8 cellular contexts compared by ENCODE assay signal in genomic region chr21:46459356-46460112, GRCh38. TPM values are rescaled to one million over a fixed set of nuclear protein-coding genes. Genes with fewer than 3 reads are reported as not detected.
DNase-seq lines count a peak whose midpoint lies in the region; ATAC-seq, FAIRE-seq and TF ChIP-seq lines count a peak whose summit lies in the region.

No MANE protein-coding gene starts in this region.

- intact Hi-C loops in PC-3 (cut with micrococcal nuclease), result no loop called here
- intact Hi-C loops in GM12878 (cut with micrococcal nuclease; ENCODE audit: unreplicated experiment), result loop anchor here (2.0 to 5.0 kb wide), 2 partner anchors 45 to 137 kb away; partner anchors contain the start of genes C21orf58 and PCNT

- H3K9me2 ChIP-seq in PC-3 (replicated peaks; ENCODE audit: low read length), result no peaks in the 10 kb centered on the region

- H2AFZ ChIP-seq in PC-3 (ENCODE audit: low read length) (peak overlapping the region; percentile 69), GM12878 (ENCODE audit: control insufficient read depth, low read depth, low read length) (peak overlapping the region; percentile 63)

- FAIRE-seq in GM12878 (lab: Jason Lieb, UNC), result no peak

- H4K20me1 ChIP-seq in PC-3 (ENCODE audit: low read length) (no peaks in the 10 kb centered on the region), GM12878 (ENCODE audit: control insufficient read depth, insufficient read depth) (no peaks in the 10 kb centered on the region)

- 1% methylated on average over 14 of the region's 41 CpGs for WGBS in GM12878 (ENCODE audit: insufficient coverage, insufficient replicate concordance, low lambda C conversion rate, missing lambda C conversion rate)

- SMC1A ChIA-PET in GM12878 (lab: Charles Lee; ENCODE audit: uncharacterized antibody, unreplicated experiment), result interaction anchor here (1.4 to 4.4 kb wide), 3 partner anchors 12 to 148 kb away, joined by 4 to 16 read pairs (median 7); no protein-coding TSS in a partner anchor

- H3K27ac ChIP-seq in PC-3 (ENCODE audit: low read length) (no peak overlapping the region), GM12878 (ENCODE audit: control insufficient read depth, insufficient read depth) (peak overlapping the region; percentile 44; the same call in 1 of the 2 replicates)

- TF ChIP-seq CTCF in GM12864 (IDR thresholded peaks at IDR 0.05; ENCODE audit: low read depth, low read length, missing control alignments), result no peak
- TF ChIP-seq CTCF in PC-3 (conservative IDR thresholded peaks at IDR 0.05; ENCODE audit: low read depth, low read length), result no peak
- no peak for TF ChIP-seq CTCF in GM12878 (IDR thresholded peaks at IDR 0.05 in 2 of 3, conservative IDR thresholded peaks at IDR 0.05 in 1 of 3; ENCODE audit: control insufficient read depth in 2 of 3, extremely low read depth in 1 of 3, insufficient read depth in 1 of 3, low read depth in 3 of 3, low read length in 3 of 3)

- no peaks in the 10 kb centered on the region for H3F3A ChIP-seq in PC-3 (ENCODE audit: low read length, unreplicated experiment)

- H3K79me2 ChIP-seq in PC-3 (ENCODE audit: low read length), result peaks cover 86% of the 10 kb centered on the region
- peaks cover 49% of the 10 kb centered on the region for H3K79me2 ChIP-seq in GM12878 (ENCODE audit: control insufficient read depth, insufficient read depth, low read length)

- CTCF ChIA-PET in PC-3 (lab: Charles Lee), result no interaction called here
- CTCF ChIA-PET in GM12878 (lab: Yijun Ruan, JAX), result interaction anchor here (1.0 kb wide), 1 partner anchor 202 kb away, joined by 3 read pairs; no protein-coding TSS in a partner anchor

- ATAC-seq in PC-3 (peak; percentile 10), GM12878 (no peak), HG03354 (IDR thresholded peaks at IDR 0.05; ENCODE audit: poor library complexity, severe bottlenecking, unreplicated experiment) (no peak), HG02798 (IDR thresholded peaks at IDR 0.05; ENCODE audit: poor library complexity, unreplicated experiment) (no peak), HG03439 (IDR thresholded peaks at IDR 0.05; ENCODE audit: unreplicated experiment) (no peak)

- H3K9me3 ChIP-seq in PC-3 (ENCODE audit: low read length), result no peaks in the 10 kb centered on the region
- no peaks in the 10 kb centered on the region for H3K9me3 ChIP-seq in GM12878 (replicated peaks; ENCODE audit: control insufficient read depth, insufficient read depth, low read length)
- no peaks in the 10 kb centered on the region for H3K9me3 ChIP-seq in skeletal muscle satellite cell (replicated peaks; ENCODE audit: low read length)

- H3K4me3 ChIP-seq in GM12864 (ENCODE audit: low read depth, low read length) (peak overlapping the region; percentile 82), PC-3 (ENCODE audit: low read length) (peak overlapping the region; percentile 89), GM12878 (peak overlapping the region; percentile 87), skeletal muscle satellite cell (ENCODE audit: low read length) (peak overlapping the region; percentile 95)

- RAD21 ChIA-PET in GM12878 (lab: Charles Lee; ENCODE audit: unreplicated experiment), result interaction anchor here (0.8 to 1.5 kb wide), 4 partner anchors 45 to 180 kb away, joined by 3 to 5 read pairs (median 3); partner anchors contain the start of gene YBEY

- peak overlapping the region; percentile 98 for H3K4me2 ChIP-seq in PC-3 (ENCODE audit: low read length)
- H3K4me2 ChIP-seq in GM12878 (ENCODE audit: control insufficient read depth, insufficient read depth), result peak overlapping the region; percentile 93
- peak overlapping the region; percentile 89 for H3K4me2 ChIP-seq in skeletal muscle satellite cell (ENCODE audit: low read length)

- no peaks in the 10 kb centered on the region for H3K27me3 ChIP-seq in PC-3 (ENCODE audit: low read length)
- H3K27me3 ChIP-seq in GM12878 (replicated peaks in 1 of 2; ENCODE audit: control insufficient read depth in 2 of 2, insufficient read depth in 2 of 2, low read length in 1 of 2), result no peaks in the 10 kb centered on the region
- H3K27me3 ChIP-seq in skeletal muscle satellite cell (ENCODE audit: control insufficient read depth, insufficient read depth, low read length), result no peaks in the 10 kb centered on the region

- TF ChIP-seq POLR2A in GM12878 (IDR thresholded peaks at IDR 0.05; ENCODE audit: low read depth, low read length), result no peak

- peaks cover 28% of the 10 kb centered on the region for H3K4me1 ChIP-seq in PC-3 (ENCODE audit: insufficient read depth, low read length)
- H3K4me1 ChIP-seq in GM12878 (ENCODE audit: control insufficient read depth, insufficient read depth, low read length), result no peaks in the 10 kb centered on the region
- peaks cover 36% of the 10 kb centered on the region for H3K4me1 ChIP-seq in skeletal muscle satellite cell (ENCODE audit: control insufficient read depth, insufficient read depth, low read length)

- in situ Hi-C loops in GM12878 (cut with MboI), result loop anchor here (5.0 kb wide), 1 partner anchor 53 kb away; no protein-coding TSS in a partner anchor

- no TSS peak for BruUV-seq in PC-3 (replicated peaks; lab: Mats Ljungman, UMichigan)
- no TSS peak for BruUV-seq in GM12878 (replicated peaks; lab: Mats Ljungman, UMichigan)

- TF ChIP-seq RAD21 in GM12878 (IDR thresholded peaks at IDR 0.05; ENCODE audit: insufficient read depth, low read depth, low read length), result no peak

- POLR2A ChIA-PET in PC-3 (lab: Charles Lee; ENCODE audit: unreplicated experiment) (interaction anchor here (0.6 to 0.9 kb wide), 2 partner anchors 41 to 87 kb away, joined by 3 to 4 read pairs; no protein-coding TSS in a partner anchor), GM12878 (lab: Charles Lee) (interaction anchor here (0.6 to 2.0 kb wide), 3 partner anchors 45 to 175 kb away, joined by 3 to 6 read pairs (median 3); no protein-coding TSS in a partner anchor)

- peaks cover 12% of the 10 kb centered on the region; the same call in 1 of the 2 replicates for H3K36me3 ChIP-seq in PC-3 (ENCODE audit: low read depth, low read length)
- peaks cover 0 to 6% of the 10 kb centered on the region in 2 experiments; a peak in 1 of 4 replicates for H3K36me3 ChIP-seq in GM12878 (ENCODE audit: control insufficient read depth in 2 of 2, insufficient read depth in 2 of 2, low read length in 1 of 2)
- H3K36me3 ChIP-seq in skeletal muscle satellite cell (ENCODE audit: insufficient read depth, low read length), result peaks cover 5% of the 10 kb centered on the region

- H3K9ac ChIP-seq in PC-3 (ENCODE audit: low read length) (peak overlapping the region; percentile 79), GM12878 (ENCODE audit: control insufficient read depth, insufficient read depth, low read length) (peak overlapping the region; percentile 79), skeletal muscle satellite cell (ENCODE audit: low read depth, low read length) (peak overlapping the region; percentile 85)

- no peak for DNase-seq in GM12864 (ENCODE audit: low read depth)
- DNase-seq in PC-3, result peak; percentile 49
- DNase-seq in GM12878 (ENCODE audit: low read depth, low spot score), result no peak
- DNase-seq in iPS-NIHi7 (ENCODE audit: extremely low spot score), result peak; percentile 39

- TF ChIP-seq EP300 in GM12878 (IDR thresholded peaks at IDR 0.05; ENCODE audit: borderline replicate concordance in 1 of 2, control insufficient read depth in 1 of 2, low read depth in 2 of 2, low read length in 2 of 2), result no peak

TF ChIP-seq in GM12878, 131 proteins besides CTCF, POLR2A, EP300 and RAD21 (continues in another document):
- no peak for TF ChIP-seq FOXK2 (IDR thresholded peaks at IDR 0.05)
- TF ChIP-seq, protein P1, sequence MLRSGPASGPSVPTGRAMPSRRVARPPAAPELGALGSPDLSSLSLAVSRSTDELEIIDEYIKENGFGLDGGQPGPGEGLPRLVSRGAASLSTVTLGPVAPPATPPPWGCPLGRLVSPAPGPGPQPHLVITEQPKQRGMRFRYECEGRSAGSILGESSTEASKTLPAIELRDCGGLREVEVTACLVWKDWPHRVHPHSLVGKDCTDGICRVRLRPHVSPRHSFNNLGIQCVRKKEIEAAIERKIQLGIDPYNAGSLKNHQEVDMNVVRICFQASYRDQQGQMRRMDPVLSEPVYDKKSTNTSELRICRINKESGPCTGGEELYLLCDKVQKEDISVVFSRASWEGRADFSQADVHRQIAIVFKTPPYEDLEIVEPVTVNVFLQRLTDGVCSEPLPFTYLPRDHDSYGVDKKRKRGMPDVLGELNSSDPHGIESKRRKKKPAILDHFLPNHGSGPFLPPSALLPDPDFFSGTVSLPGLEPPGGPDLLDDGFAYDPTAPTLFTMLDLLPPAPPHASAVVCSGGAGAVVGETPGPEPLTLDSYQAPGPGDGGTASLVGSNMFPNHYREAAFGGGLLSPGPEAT (IDR thresholded peaks at IDR 0.05; ENCODE audit: low read depth), result 0 out of 2 replicates have a peak, but pooled peaks have one; percentile 18
- no peak for TF ChIP-seq PAX8 (IDR thresholded peaks at IDR 0.05)
- TF ChIP-seq NR2C1 (IDR thresholded peaks at IDR 0.05), result no peak
- no peak for TF ChIP-seq CBFB (IDR thresholded peaks at IDR 0.05; ENCODE audit: low read depth)

RNA-seq across cellular contexts. Expression of gene DIP2A, which starts 0.8 kb away (rescaled TPM):
- total RNA-seq in PC-3 (2014; rRNA removed), result 23.7 and 33.6 TPM in 2 replicates
- total RNA-seq in GM12878 (2013; cell fraction: nucleolus; rRNA removed), result 193 and 219 TPM in 2 replicates
- total RNA-seq in GM12878 (2014; rRNA removed), result 10.5 and 11.2 TPM in 2 replicates
- 9.5 and 10.1 TPM in 2 replicates for total RNA-seq in GM12878 (2014; rRNA removed; fragmentation: Illumina TruSeq; extraction: Trizol)
- 16.8 and 21.1 TPM in 2 replicates for total RNA-seq in GM12878 (2021)
- 9.7 TPM for polyA plus RNA-seq in GM12878 (2011; ENCODE audit: low read depth)
- polyA plus RNA-seq in GM12878 (2011; rRNA removed), result 23.3 and 25.5 TPM in 2 replicates
- 15.5 and 21.6 TPM in 2 replicates for polyA plus RNA-seq in GM12878 (2011; cell fraction: cytosol; rRNA removed)
- polyA plus RNA-seq in GM12878 (2011; cell fraction: nucleus; rRNA removed), result 108 and 127 TPM in 2 replicates
- polyA plus RNA-seq in GM12878 (2012), result 12.8 and 17.1 TPM in 2 replicates
- polyA plus RNA-seq in GM12878 (2014; fragmentation: Illumina TruSeq; extraction: Trizol), result 10.7 and 13.2 TPM in 2 replicates
- 1 to 10 TPM; 1.7 to 3.4 TPM for polyA plus RNA-seq in GM12878 (2014; fragmentation: Nextera tagmentation; extraction: Ambion mirVana)
- 17.0 and 20.4 TPM in 2 replicates for polyA plus RNA-seq in GM12878 (2014; rRNA removed)
- polyA plus RNA-seq in GM12878 (2016; fragmentation: Nextera tagmentation; extraction: Ambion mirVana), result 10 to 100 TPM; 11.2 to 14.2 TPM
- polyA minus RNA-seq in GM12878 (2011; rRNA and poly(A)+ RNA removed), result 34.2 and 43.2 TPM in 2 replicates
- polyA minus RNA-seq in GM12878 (2011; cell fraction: cytosol; rRNA and poly(A)+ RNA removed), result 9.0 and 11.2 TPM in 2 replicates
- polyA minus RNA-seq in GM12878 (2011; cell fraction: nucleus; rRNA and poly(A)+ RNA removed), result 48.4 and 77.5 TPM in 2 replicates
- total RNA-seq in skeletal muscle satellite cell (2012; rRNA removed), result 25.8 and 26.9 TPM in 2 replicates

Comparison
In these comparisons a context has a peak if more than half of its experiments do, and no peak if none do; other contexts are left out.
1. DNase-seq: peak in PC-3 (single experiment) and iPS-NIHi7 (single experiment); none in GM12864 (single experiment) and GM12878 (single experiment).
2. Peak in every context shown above with its lines, with median percentiles within 50 percentile points of each other: H3K4me3 ChIP-seq, H3K4me2 ChIP-seq and H3K9ac ChIP-seq.